In genomic region chr6:42978487-42978792, GRCh38 we compare ENCODE assay signal across 8 cellular contexts. TPM values are rescaled to one million over a fixed set of nuclear protein-coding genes. Genes with fewer than 3 reads are reported as not detected.
DNase-seq lines count a peak whose midpoint lies in the region; ATAC-seq and TF ChIP-seq lines count a peak whose summit lies in the region.

No MANE protein-coding gene starts in this region.

- peak overlapping the region; percentile 74 for H3K27ac Mint-ChIP-seq in activated CD4-positive, alpha-beta T cell treated with anti-CD3 and anti-CD28 coated beads, Interleukin-2, amount 10 ng/mL, durations not matched to agents 24 days and 14 days

- H3K9me3 ChIP-seq in neutrophil, result no peaks in the 10 kb centered on the region

- H3K36me3 Mint-ChIP-seq in activated CD4-positive, alpha-beta T cell treated with anti-CD3 and anti-CD28 coated beads, Interleukin-2, amount 10 ng/mL, durations not matched to agents 24 days and 14 days (ENCODE audit: low read depth), result peaks cover 17% of the 10 kb centered on the region

- no peaks in the 10 kb centered on the region for H3K27me3 Mint-ChIP-seq in activated CD4-positive, alpha-beta T cell treated with anti-CD3 and anti-CD28 coated beads, Interleukin-2, amount 10 ng/mL, durations not matched to agents 24 days and 14 days

- peaks cover 33% of the 10 kb centered on the region for H3K4me1 Mint-ChIP-seq in activated CD4-positive, alpha-beta T cell treated with anti-CD3 and anti-CD28 coated beads, Interleukin-2, amount 10 ng/mL, durations not matched to agents 24 days and 14 days

- intact Hi-C loops in activated CD4-positive, alpha-beta T cell treated with anti-CD3 and anti-CD28 coated beads, Interleukin-2, amount 10 ng/mL, durations not matched to agents 24 days and 14 days (cut with micrococcal nuclease), result loop anchor here (5.0 kb wide), 1 partner anchor 74 kb away; the partner anchor contains the start of gene CUL7

- H3K27ac ChIP-seq in neutrophil, result peak overlapping the region; percentile 81

- in situ Hi-C loops in GM13977 (cut with MboI; ENCODE audit: low pct_unique_long_range_greater_than_20kb, low sequenced_read_pairs, unreplicated experiment), result no loop called here

- peaks cover 7% of the 10 kb centered on the region for H3K36me3 ChIP-seq in neutrophil

- H3K4me3 ChIP-seq in fibroblast of mammary gland (ENCODE audit: control insufficient read depth, low read depth, low read length) (peak overlapping the region; percentile 61), neutrophil (ENCODE audit: low read depth in 1 of 2, low read length in 1 of 2) (peak overlapping the region; percentile 73 to 95)

- no peaks in the 10 kb centered on the region for H3K9me3 Mint-ChIP-seq in activated CD4-positive, alpha-beta T cell treated with anti-CD3 and anti-CD28 coated beads, Interleukin-2, amount 10 ng/mL, durations not matched to agents 24 days and 14 days

- ATAC-seq in HG03095 (IDR thresholded peaks at IDR 0.05; ENCODE audit: unreplicated experiment), result peak; percentile 16
- no peak for ATAC-seq in GM19467 (IDR thresholded peaks at IDR 0.05; ENCODE audit: unreplicated experiment)

- peak; percentile 47 for DNase-seq in GM13977 (ENCODE audit: low spot score)
- DNase-seq in activated CD4-positive, alpha-beta T cell treated with anti-CD3 and anti-CD28 coated beads, Interleukin-2, amount 10 ng/mL, durations not matched to agents 24 days and 14 days, result peak; percentile 68
- peak; percentile 34 for DNase-seq in fibroblast of mammary gland (ENCODE audit: low read depth)
- DNase-seq in GF-D8 (lab: John Stamatoyannopoulos, UW), result no peak
- no peak for DNase-seq in NCI-H1105 (lab: John Stamatoyannopoulos, UW)

- TF ChIP-seq CTCF in GM13977 (IDR thresholded peaks at IDR 0.05; ENCODE audit: extremely low read depth, insufficient read depth, missing control alignments), result no peak
- TF ChIP-seq CTCF in fibroblast of mammary gland (conservative IDR thresholded peaks at IDR 0.05; ENCODE audit: control insufficient read depth, insufficient read depth, low read depth, low read length), result no peak
- no peak for TF ChIP-seq CTCF in neutrophil (IDR thresholded peaks at IDR 0.05)

- peak overlapping the region; percentile 91 for H3K4me3 Mint-ChIP-seq in activated CD4-positive, alpha-beta T cell treated with anti-CD3 and anti-CD28 coated beads, Interleukin-2, amount 10 ng/mL, durations not matched to agents 24 days and 14 days

- H3K27me3 ChIP-seq in neutrophil, result no peaks in the 10 kb centered on the region

- peaks cover 32 to 37% of the 10 kb centered on the region in 2 experiments for H3K4me1 ChIP-seq in neutrophil (ENCODE audit: control insufficient read depth in 1 of 2, insufficient read depth in 1 of 2, low read depth in 1 of 2, low read length in 1 of 2)

RNA-seq across cellular contexts. Expression of gene PEX6, which starts 0.5 kb away (rescaled TPM):
- total RNA-seq in activated CD4-positive, alpha-beta T cell treated with anti-CD3 and anti-CD28 coated beads, Interleukin-2, amount 10 ng/mL, durations not matched to agents 24 days and 14 days, result 24.0 and 24.1 TPM in 2 replicates

RNA-seq across cellular contexts. Expression of gene PPP2R5D, which starts 5.9 kb away (rescaled TPM):
- total RNA-seq in activated CD4-positive, alpha-beta T cell treated with anti-CD3 and anti-CD28 coated beads, Interleukin-2, amount 10 ng/mL, durations not matched to agents 24 days and 14 days, result 54.2 and 54.6 TPM in 2 replicates

RNA-seq across cellular contexts. Expression of gene GNMT, which starts 17.9 kb away (rescaled TPM):
- 0.24 and 0.70 TPM in 2 replicates for total RNA-seq in activated CD4-positive, alpha-beta T cell treated with anti-CD3 and anti-CD28 coated beads, Interleukin-2, amount 10 ng/mL, durations not matched to agents 24 days and 14 days

RNA-seq across cellular contexts. Expression of gene MEA1, which starts 35.3 kb away (rescaled TPM):
- total RNA-seq in activated CD4-positive, alpha-beta T cell treated with anti-CD3 and anti-CD28 coated beads, Interleukin-2, amount 10 ng/mL, durations not matched to agents 24 days and 14 days, result 93.5 and 94.3 TPM in 2 replicates

RNA-seq across cellular contexts. Expression of gene KLHDC3, which starts 35.6 kb away (rescaled TPM):
- total RNA-seq in activated CD4-positive, alpha-beta T cell treated with anti-CD3 and anti-CD28 coated beads, Interleukin-2, amount 10 ng/mL, durations not matched to agents 24 days and 14 days, result 73.8 and 77.5 TPM in 2 replicates

Comparison
In these comparisons a context has a peak if more than half of its experiments do, and no peak if none do; other contexts are left out.
1. DNase-seq: peak in GM13977 (single experiment), activated CD4-positive, alpha-beta T cell treated with anti-CD3 and anti-CD28 coated beads, Interleukin-2, amount 10 ng/mL, durations not matched to agents 24 days and 14 days (single experiment) and fibroblast of mammary gland (single experiment); none in GF-D8 (single experiment) and NCI-H1105 (single experiment).